Comparison of ENCODE assay signal across 20 cellular contexts in the genomic region with DNA sequence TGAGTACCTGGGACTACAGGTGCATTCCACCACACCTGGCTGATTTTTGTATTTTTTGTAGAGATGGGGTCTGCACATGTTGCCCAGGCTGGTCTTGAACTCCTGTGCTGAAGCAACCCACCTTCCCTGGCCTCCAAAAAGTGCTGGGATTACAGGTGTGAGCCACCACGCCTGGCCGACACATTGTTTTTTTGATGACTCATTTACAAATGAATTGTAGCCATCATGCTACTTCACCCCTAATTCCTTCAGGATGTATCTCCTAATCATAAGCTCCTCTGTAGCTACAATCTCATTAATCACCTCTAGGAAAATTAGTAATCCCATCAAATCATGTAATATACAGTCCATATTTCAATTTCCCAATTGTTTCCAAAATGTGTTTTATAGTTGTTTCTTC. TPM values are rescaled to one million over a fixed set of nuclear protein-coding genes. Genes with fewer than 3 reads are reported as not detected.
"Had no signal": no experiment of that assay in that cellular context is flagged by ENCODE, and none has a peak within 500 bp of the region (broad histone marks: within the 10 kb centered on the region; RNA-seq: fewer than 3 reads in every experiment).

No MANE protein-coding gene starts in this region.

- H3K4me1 ChIP-seq: lower lobe of right lung, upper lobe of right lung had no signal

- H3K27ac Mint-ChIP-seq: dendritic cell treated with granulocyte-macrophage colony-stimulating factor and Interleukin-4, amounts not matched to agents 40 ng/mL and 50 ng/mL, for 4 days had no signal

- ATAC-seq: activated CD4-positive, CD25-positive, alpha-beta regulatory T cell treated with anti-CD3 and anti-CD28 coated beads, Interleukin-2, amount 50 U/mL, for 24 hours; gastroesophageal sphincter; left colon; lower lobe of right lung; sciatic nerve; upper lobe of right lung had no signal

- H3K27ac ChIP-seq: brain microvascular endothelial cell, epithelial cell of prostate, gastroesophageal sphincter, lower lobe of right lung, ovary, stomach, thoracic aorta, upper lobe of right lung had no signal

- H3K9me3 ChIP-seq: gastroesophageal sphincter, lower lobe of right lung, ovary, stomach, thoracic aorta, upper lobe of right lung had no signal

- DNase-seq: activated CD4-positive, alpha-beta T cell treated with anti-CD3 and anti-CD28 coated beads, Interleukin-2, amount 50 U/mL, for 4 hours; activated naive CD4-positive, alpha-beta T cell treated with Interleukin-2 at 50 U/mL for 16 hours; anterior cingulate cortex; brain microvascular endothelial cell; effector memory CD4-positive, alpha-beta T cell; left colon; lower lobe of right lung; midbrain; ovary; stomach; T1000; upper lobe of right lung had no signal

- H3K4me3 ChIP-seq: gastroesophageal sphincter, lower lobe of right lung, ovary, stomach, thoracic aorta, upper lobe of right lung had no signal

- H3K27me3 Mint-ChIP-seq: dendritic cell treated with granulocyte-macrophage colony-stimulating factor and Interleukin-4, amounts not matched to agents 40 ng/mL and 50 ng/mL, for 4 days had no signal

- H3K4me3 Mint-ChIP-seq: dendritic cell treated with granulocyte-macrophage colony-stimulating factor and Interleukin-4, amounts not matched to agents 40 ng/mL and 50 ng/mL, for 4 days had no signal

- H3K36me3 ChIP-seq: ovary, thoracic aorta had no signal

- FAIRE-seq: islet of Langerhans had no signal

- H3K27me3 ChIP-seq: brain microvascular endothelial cell, gastroesophageal sphincter, ovary, stomach, upper lobe of right lung had no signal

- H3K9me3 Mint-ChIP-seq: dendritic cell treated with granulocyte-macrophage colony-stimulating factor and Interleukin-4, amounts not matched to agents 40 ng/mL and 50 ng/mL, for 4 days had no signal

RNA-seq across cellular contexts. Expression of gene ZNF296, which starts 57.1 kb away (rescaled TPM):
- total RNA-seq: myocyte had no signal
